ENCODE assay signal across 15 cellular contexts in the genomic region with DNA sequence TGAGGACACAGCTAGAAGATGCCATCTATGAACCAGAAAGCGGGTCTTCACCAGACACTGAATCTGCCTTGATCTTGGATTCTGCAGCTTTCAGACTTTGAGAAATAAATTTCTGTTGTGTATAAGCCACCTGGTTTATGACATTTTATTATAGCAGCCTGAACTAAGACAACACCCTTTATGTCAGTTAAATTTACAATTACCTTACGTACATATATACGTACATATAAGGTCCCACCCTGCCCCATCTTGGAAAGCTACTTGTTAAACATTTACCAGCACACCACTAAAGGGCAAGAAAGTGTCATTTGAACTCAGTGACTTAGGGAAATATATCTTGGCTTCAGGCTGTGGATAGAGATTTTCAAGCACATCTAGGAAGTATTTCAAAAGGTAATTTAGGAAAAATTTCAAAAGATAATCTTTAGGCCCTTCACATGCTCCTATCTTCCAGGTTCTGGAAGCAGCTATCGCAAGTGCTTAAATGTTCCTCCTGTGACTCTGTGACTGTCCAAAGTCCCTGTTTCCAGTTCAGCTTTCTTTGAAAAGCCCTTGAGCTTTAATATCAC. TPM values are rescaled to one million over a fixed set of nuclear protein-coding genes. Genes with fewer than 3 reads are reported as not detected.
DNase-seq lines count a peak whose midpoint lies in the region; FAIRE-seq and TF ChIP-seq lines count a peak whose summit lies in the region.
"Had no signal": no experiment of that assay in that cellular context is flagged by ENCODE, and none has a peak within 500 bp of the region (broad histone marks: within the 10 kb centered on the region; RNA-seq: fewer than 3 reads in every experiment).

No MANE protein-coding gene starts in this region.

- TF ChIP-seq EP300 in transverse colon (IDR thresholded peaks at IDR 0.05; ENCODE audit: low read depth), result peak; percentile 31

- H3K9ac ChIP-seq in colonic mucosa (ENCODE audit: low read depth in 2 of 2, low read length in 2 of 2), result peak overlapping the region; percentile 36 to 64
- H3K9ac ChIP-seq in mucosa of rectum (ENCODE audit: low read depth in 1 of 2, low read length in 2 of 2), result peak overlapping the region; percentile 42 to 44
- H3K9ac ChIP-seq: BLaER1 treated with 17β-estradiol and CSF1 and Interleukin-3, amounts not matched to agents 10 nM and 100 nM had no signal

- H3K9me3 ChIP-seq in colonic mucosa (no peaks in the 10 kb centered on the region), mucosa of rectum (ENCODE audit: control insufficient read depth in 2 of 2, low read length in 2 of 2) (no peaks in the 10 kb centered on the region), transverse colon (no peaks in the 10 kb centered on the region), tibial artery (peaks cover 0 to 6% (median 0%) of the 10 kb centered on the region in 3 donors)

- H3K27ac ChIP-seq in colonic mucosa (peak overlapping the region; percentile 78), mucosa of rectum (ENCODE audit: low read depth in 2 of 2, low read length in 2 of 2) (peak overlapping the region; percentile 88 to 91), transverse colon (peak overlapping the region; percentile 82 to 85 (median 82)), tibial artery (no peak overlapping the region)
- H3K27ac ChIP-seq: BLaER1 treated with 17β-estradiol and CSF1 and Interleukin-3, amounts not matched to agents 10 nM and 100 nM had no signal

- H3K36me3 Mint-ChIP-seq in glutamatergic neuron (ENCODE audit: unreplicated experiment), result peaks cover 10% of the 10 kb centered on the region
- H3K36me3 Mint-ChIP-seq: CD4-positive, CD25-positive, alpha-beta regulatory T cell had no signal

- H3K36me3 ChIP-seq in colonic mucosa (no peaks in the 10 kb centered on the region), mucosa of rectum (ENCODE audit: control insufficient read depth in 2 of 2, insufficient read depth in 2 of 2, low read length in 2 of 2) (no peaks in the 10 kb centered on the region), transverse colon (no peaks in the 10 kb centered on the region), tibial artery (no peaks in the 10 kb centered on the region)
- H3K36me3 ChIP-seq: BLaER1 treated with 17β-estradiol and CSF1 and Interleukin-3, amounts not matched to agents 10 nM and 100 nM had no signal

- no peaks in the 10 kb centered on the region for H3K9me3 Mint-ChIP-seq in glutamatergic neuron (ENCODE audit: unreplicated experiment)
- H3K9me3 Mint-ChIP-seq: H9 had no signal

- DNase-seq in GM19239 (ENCODE audit: insufficient read length, low spot score) (no peak), colonic mucosa (peak; percentile 77), transverse colon (peak; percentile 58), tibial artery (no peak), glutamatergic neuron (no peak), NCI-H2196 treated with DMSO at 0.1 percent for 48 hours (lab: John Stamatoyannopoulos, UW; ENCODE audit: unreplicated experiment) (no peak)
- DNase-seq: ACHN; CD4-positive, CD25-positive, alpha-beta regulatory T cell; DMS53; GOT3; H9 had no signal

- TF ChIP-seq POLR2A in transverse colon (IDR thresholded peaks at IDR 0.05), result no peak

- in situ Hi-C loops in transverse colon (cut with MboI; ENCODE audit: low pct_ligation_motif_present in 1 of 4, low pct_unique_long_range_greater_than_20kb in 1 of 4, low sequenced_read_pairs in 3 of 4), result no loop called here

- FAIRE-seq in GM19239 (lab: Jason Lieb, UNC), result peak; percentile 55
- FAIRE-seq: GM12891, HTR-8/SVneo had no signal

- H3K4me1 Mint-ChIP-seq in glutamatergic neuron (ENCODE audit: low read depth, unreplicated experiment), result no peaks in the 10 kb centered on the region
- H3K4me1 Mint-ChIP-seq: CD4-positive, CD25-positive, alpha-beta regulatory T cell; H9 had no signal

- H3K27me3 ChIP-seq in colonic mucosa, result no peaks in the 10 kb centered on the region
- H3K27me3 ChIP-seq in mucosa of rectum (ENCODE audit: control insufficient read depth in 2 of 2, insufficient read depth in 2 of 2, low read length in 2 of 2), result no peaks in the 10 kb centered on the region
- H3K27me3 ChIP-seq in transverse colon, result no peaks in the 10 kb centered on the region
- no peaks in the 10 kb centered on the region for H3K27me3 ChIP-seq in tibial artery

- H3K27me3 Mint-ChIP-seq in glutamatergic neuron (ENCODE audit: unreplicated experiment), result no peaks in the 10 kb centered on the region

- H3K4me3 Mint-ChIP-seq in glutamatergic neuron (ENCODE audit: unreplicated experiment), result no peak overlapping the region
- H3K4me3 Mint-ChIP-seq: CD4-positive, CD25-positive, alpha-beta regulatory T cell; H9 had no signal

- H3K4me3 ChIP-seq in colonic mucosa (no peak overlapping the region), mucosa of rectum (ENCODE audit: low read length in 2 of 2) (peak overlapping the region; percentile 56 to 63), transverse colon (peak overlapping the region in 1 of 4 donors; percentile 28), tibial artery (no peak overlapping the region)
- H3K4me3 ChIP-seq: BLaER1 treated with 17β-estradiol and CSF1 and Interleukin-3, amounts not matched to agents 10 nM and 100 nM had no signal

- intact Hi-C loops in colonic mucosa (cut with DNase I), result no loop called here
- intact Hi-C loops in transverse colon (cut with DNase I; ENCODE audit: low total_unique reads), result no loop called here
- intact Hi-C loops in tibial artery (cut with DNase I; ENCODE audit: low total_unique reads), result no loop called here

- WGBS in transverse colon (ENCODE audit: low coverage in 1 of 2), 2 donors, result 56 to 63% methylated on average over 4 of the region's 4 CpGs

- H3K4me1 ChIP-seq in colonic mucosa, result no peaks in the 10 kb centered on the region
- peaks cover 4 to 10% of the 10 kb centered on the region in 2 donors for H3K4me1 ChIP-seq in mucosa of rectum (ENCODE audit: control insufficient read depth in 2 of 2, insufficient read depth in 2 of 2, low read length in 2 of 2)
- H3K4me1 ChIP-seq in transverse colon, result peaks cover 0 to 18% (median 7%) of the 10 kb centered on the region in 4 donors
- no peaks in the 10 kb centered on the region for H3K4me1 ChIP-seq in tibial artery

- no peak overlapping the region for H3K27ac Mint-ChIP-seq in glutamatergic neuron (ENCODE audit: unreplicated experiment)
- H3K27ac Mint-ChIP-seq: CD4-positive, CD25-positive, alpha-beta regulatory T cell; H9 had no signal

- no peak for TF ChIP-seq CTCF in colonic mucosa (IDR thresholded peaks at IDR 0.05)
- TF ChIP-seq CTCF in transverse colon (IDR thresholded peaks at IDR 0.05), result no peak
- no peak for TF ChIP-seq CTCF in tibial artery (IDR thresholded peaks at IDR 0.05)
- TF ChIP-seq CTCF in glutamatergic neuron (IDR thresholded peaks at IDR 0.05; ENCODE audit: partially characterized antibody, unreplicated experiment), result no peak

RNA-seq across cellular contexts. Expression of gene SRI, which starts 9.5 kb away (rescaled TPM):
- total RNA-seq in colonic mucosa (100 to 1,000 TPM; 609 to 801 TPM), transverse colon (100 to 1,000 TPM; 163 to 672 (median 475) TPM), glutamatergic neuron (ENCODE audit: unreplicated experiment) (179 TPM)

Comparison
In these comparisons a context has a peak if more than half of its experiments do, and no peak if none do; other contexts are left out.
1. DNase-seq: peak in colonic mucosa (single experiment) and transverse colon (single experiment); none in GM19239 (single experiment), tibial artery (0 of 2), glutamatergic neuron (single experiment) and NCI-H2196 treated with DMSO at 0.1 percent for 48 hours (single experiment).
2. H3K27ac ChIP-seq: peak in colonic mucosa (single experiment), mucosa of rectum (2 of 2) and transverse colon (4 of 4); none in tibial artery (0 of 2).
3. H3K4me3 ChIP-seq: peak in mucosa of rectum (2 of 2); none in colonic mucosa (single experiment) and tibial artery (0 of 2).